Comparison of ENCODE assay signal across 8 cellular contexts in the genomic region with DNA sequence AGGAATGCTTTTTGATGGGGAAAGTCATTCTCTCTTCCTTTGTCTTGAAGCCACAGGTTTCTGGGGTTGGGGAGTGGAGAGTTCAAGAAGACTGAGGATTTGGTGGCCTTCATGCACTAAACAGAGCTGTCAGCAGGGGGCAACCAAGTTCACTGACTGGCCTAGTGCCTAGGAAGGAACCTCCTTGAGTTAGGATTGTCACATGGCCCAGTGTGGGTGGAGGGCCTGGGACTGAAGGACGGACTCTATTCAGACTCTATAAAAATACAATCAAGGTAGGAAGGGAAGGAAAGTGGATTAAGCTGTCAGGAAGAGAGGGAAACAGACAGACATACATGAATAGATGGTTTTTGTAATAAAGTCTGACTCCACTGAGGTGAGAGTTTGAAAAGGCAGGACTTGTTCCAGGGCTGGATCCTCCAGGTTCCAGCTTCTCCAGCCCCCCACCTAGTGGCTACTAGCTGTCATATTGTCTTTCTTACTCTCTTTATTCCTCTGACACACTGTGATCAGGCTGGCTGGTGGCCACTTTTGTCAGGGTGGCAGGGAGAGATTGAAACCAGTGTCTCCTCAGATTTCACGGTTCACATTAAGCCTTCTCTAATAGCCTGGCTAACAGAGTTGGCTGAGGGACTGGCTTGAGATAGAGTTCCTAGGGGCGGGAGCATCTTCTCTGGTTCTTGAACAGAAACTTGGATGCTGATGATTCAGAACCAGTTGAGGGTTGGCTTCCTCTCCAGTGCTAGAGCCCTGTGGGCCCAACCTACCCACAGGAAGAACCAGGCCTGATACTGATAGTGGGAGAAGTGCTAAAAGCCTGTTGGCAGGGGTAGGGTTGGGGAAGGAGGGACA. TPM values are rescaled to one million over a fixed set of nuclear protein-coding genes. Genes with fewer than 3 reads are reported as not detected.
DNase-seq lines count a peak whose midpoint lies in the region; ATAC-seq and TF ChIP-seq lines count a peak whose summit lies in the region.

No MANE protein-coding gene starts in this region.

- H3K36me3 Mint-ChIP-seq in activated naive CD4-positive, alpha-beta T cell treated with anti-CD3 and anti-CD28 coated beads, Interleukin-2, amount 50 U/mL, for 72 hours = peaks cover 29 to 40% of the 10 kb centered on the region in 2 donors

- in situ Hi-C loops in G401 (cut with HindIII; ENCODE audit: low sequenced_read_pairs) = loop anchor here (10.0 kb wide), 1 partner anchor 171 kb away; no protein-coding TSS in a partner anchor

- no peaks in the 10 kb centered on the region for H3K27me3 ChIP-seq in osteoblast (ENCODE audit: insufficient read depth, low read length)
- no peaks in the 10 kb centered on the region for H3K27me3 ChIP-seq in thoracic aorta (replicated peaks; ENCODE audit: insufficient read depth)

- DNase-seq in G401 (ENCODE audit: low spot score) (peak; percentile 72), KG1 (lab: John Stamatoyannopoulos, UW) (peak; percentile 65), SK-N-DZ (ENCODE audit: low spot score) (peak; percentile 61), globus pallidus (ENCODE audit: low spot score) (peak; percentile 83), osteoblast (ENCODE audit: insufficient read length, low spot score, missing footprints) (peak; percentile 93), thoracic aorta (ENCODE audit: low spot score) (peak; percentile 62)
- DNase-seq in activated naive CD4-positive, alpha-beta T cell treated with anti-CD3 and anti-CD28 coated beads, Interleukin-2, amount 50 U/mL, for 72 hours (ENCODE audit: low spot score in 2 of 2) = peak; percentile 81 to 85

- peak overlapping the region; percentile 92 to 93 for H3K27ac Mint-ChIP-seq in activated naive CD4-positive, alpha-beta T cell treated with anti-CD3 and anti-CD28 coated beads, Interleukin-2, amount 50 U/mL, for 72 hours

- peaks cover 49% of the 10 kb centered on the region for H3K4me1 ChIP-seq in osteoblast (ENCODE audit: insufficient read depth, low read length)
- peaks cover 21 to 47% of the 10 kb centered on the region in 2 donors for H3K4me1 ChIP-seq in thoracic aorta (ENCODE audit: control insufficient read depth in 1 of 2, low read depth in 2 of 2)

- no peaks in the 10 kb centered on the region for H3K9me3 Mint-ChIP-seq in activated naive CD4-positive, alpha-beta T cell treated with anti-CD3 and anti-CD28 coated beads, Interleukin-2, amount 50 U/mL, for 72 hours

- peaks cover 3% of the 10 kb centered on the region for H4K20me1 ChIP-seq in osteoblast (ENCODE audit: insufficient read depth, low read length)

- H3K4me3 ChIP-seq in osteoblast (ENCODE audit: insufficient read depth, low read length) (peak overlapping the region; percentile 14), thoracic aorta (peak overlapping the region; percentile 3)

- peak; percentile 79 for TF ChIP-seq CTCF in osteoblast (IDR thresholded peaks at IDR 0.05; ENCODE audit: extremely low read depth, low read depth, low read length)
- TF ChIP-seq CTCF in thoracic aorta (IDR thresholded peaks at IDR 0.05) = peak; percentile 88

- no peaks in the 10 kb centered on the region for H3K9me3 ChIP-seq in osteoblast (ENCODE audit: low read depth, low read length)
- no peaks in the 10 kb centered on the region for H3K9me3 ChIP-seq in thoracic aorta

- H3K79me2 ChIP-seq in osteoblast (ENCODE audit: insufficient read depth, low read length) = peaks cover 16% of the 10 kb centered on the region

- ATAC-seq in activated naive CD4-positive, alpha-beta T cell treated with anti-CD3 and anti-CD28 coated beads, Interleukin-2, amount 50 U/mL, for 72 hours = peak; percentile 79 to 80
- ATAC-seq in thoracic aorta (ENCODE audit: insufficient number of reproducible peaks, low FRiP score, low read depth) (peak; percentile 27), HG03521 (IDR thresholded peaks at IDR 0.05; ENCODE audit: unreplicated experiment) (no peak)

- H3K4me2 ChIP-seq in osteoblast (ENCODE audit: insufficient read depth, low read length) = peak overlapping the region; percentile 68

- H2AFZ ChIP-seq in osteoblast (ENCODE audit: low read length) = peak overlapping the region; percentile 35

- peaks cover 32% of the 10 kb centered on the region for H3K36me3 ChIP-seq in osteoblast (ENCODE audit: insufficient read depth, low read length)
- no peaks in the 10 kb centered on the region for H3K36me3 ChIP-seq in thoracic aorta

- peak overlapping the region; percentile 76 for H3K27ac ChIP-seq in osteoblast (ENCODE audit: low read depth, low read length)
- H3K27ac ChIP-seq in thoracic aorta = peak overlapping the region; percentile 7 to 98

RNA-seq across cellular contexts. Expression of a gene that starts 4.1 kb away (rescaled TPM):
- 5.0 and 7.4 TPM in 2 replicates for total RNA-seq in G401 (2014; rRNA removed; shearing (Covaris generic))
- polyA plus RNA-seq in SK-N-DZ (2014; cell fraction: cytosol; rRNA removed) = 9.1 and 15.6 TPM in 2 replicates
- polyA plus RNA-seq in SK-N-DZ (2014; cell fraction: nucleus; rRNA removed) = 4.0 and 8.9 TPM in 2 replicates
- total RNA-seq in activated naive CD4-positive, alpha-beta T cell treated with anti-CD3 and anti-CD28 coated beads, Interleukin-2, amount 50 U/mL, for 72 hours = 100 to 1,000 TPM; 261 to 364 TPM
- total RNA-seq in osteoblast (29.2 and 30.8 TPM in 2 replicates), thoracic aorta (100 to 1,000 TPM in 1 of 2 donors, 10 to 100 TPM in 1; 79.2 to 137 TPM)

RNA-seq across cellular contexts. Expression of a gene that starts 30.6 kb away (rescaled TPM):
- total RNA-seq in G401 (2014; rRNA removed; shearing (Covaris generic)) = 21.0 and 27.3 TPM in 2 replicates
- polyA plus RNA-seq in SK-N-DZ (2014; cell fraction: cytosol; rRNA removed) = 4.8 and 5.1 TPM in 2 replicates
- polyA plus RNA-seq in SK-N-DZ (2014; cell fraction: nucleus; rRNA removed) = 52.0 and 62.5 TPM in 2 replicates
- total RNA-seq in activated naive CD4-positive, alpha-beta T cell treated with anti-CD3 and anti-CD28 coated beads, Interleukin-2, amount 50 U/mL, for 72 hours = 10 to 100 TPM; 21.0 to 25.8 TPM
- total RNA-seq in osteoblast (5.8 and 6.2 TPM in 2 replicates), thoracic aorta (10 to 100 TPM in 1 of 2 donors, 1 to 10 TPM in 1; 9.6 to 23.2 TPM)

RNA-seq across cellular contexts. Expression of a gene that starts 41.8 kb away (rescaled TPM):
- 16.7 and 19.1 TPM in 2 replicates for total RNA-seq in G401 (2014; rRNA removed; shearing (Covaris generic))
- polyA plus RNA-seq in SK-N-DZ (2014; cell fraction: cytosol; rRNA removed) = 34.0 and 39.5 TPM in 2 replicates
- polyA plus RNA-seq in SK-N-DZ (2014; cell fraction: nucleus; rRNA removed) = 75.2 and 82.4 TPM in 2 replicates
- 10 to 100 TPM; 26.9 to 92.3 TPM for total RNA-seq in activated naive CD4-positive, alpha-beta T cell treated with anti-CD3 and anti-CD28 coated beads, Interleukin-2, amount 50 U/mL, for 72 hours
- total RNA-seq in osteoblast (8.0 and 9.1 TPM in 2 replicates), thoracic aorta (1 to 10 TPM; 2.8 to 4.0 TPM)

RNA-seq across cellular contexts. Expression of a gene that starts 42.0 kb away (rescaled TPM):
- 0.55 and 2.3 TPM in 2 replicates for total RNA-seq in G401 (2014; rRNA removed; shearing (Covaris generic))
- not detected in 2 replicates for polyA plus RNA-seq in SK-N-DZ (2014; cell fraction: cytosol; rRNA removed)
- polyA plus RNA-seq in SK-N-DZ (2014; cell fraction: nucleus; rRNA removed) = not detected in 2 replicates
- 100 to 1,000 TPM; 343 to 698 TPM for total RNA-seq in activated naive CD4-positive, alpha-beta T cell treated with anti-CD3 and anti-CD28 coated beads, Interleukin-2, amount 50 U/mL, for 72 hours
- not detected in 2 replicates for total RNA-seq in osteoblast
- 1 to 10 TPM in 1 of 2 donors, not detected in 1; 2.7 TPM for total RNA-seq in thoracic aorta
